Comparison of ENCODE assay signal across 12 cellular contexts in genomic region chr4:72275381-72275780, GRCh38.
DNase-seq lines count a peak whose midpoint lies in the region; ATAC-seq and TF ChIP-seq lines count a peak whose summit lies in the region.
"Had no signal": no experiment of that assay in that cellular context is flagged by ENCODE, and none has a peak within 500 bp of the region (broad histone marks: within the 10 kb centered on the region; RNA-seq: fewer than 3 reads in every experiment).

No MANE protein-coding gene starts in this region.

- H3K4me3 ChIP-seq in SJCRH30 (no peak overlapping the region), fibroblast of mammary gland (ENCODE audit: control insufficient read depth, low read depth, low read length) (no peak overlapping the region), smooth muscle cell (no peak overlapping the region)
- H3K4me3 ChIP-seq: BLaER1 treated with 17β-estradiol and CSF1 and Interleukin-3, amounts not matched to agents 10 nM and 100 nM had no signal

- 48% methylated on average over 1 of the region's 1 CpG for WGBS in smooth muscle cell (ENCODE audit: low lambda C conversion rate)

- peak overlapping the region; percentile 2 for H3K4me2 ChIP-seq in smooth muscle cell
- H3K4me2 ChIP-seq: BLaER1 treated with 17β-estradiol and CSF1 and Interleukin-3, amounts not matched to agents 10 nM and 100 nM had no signal

- no peak overlapping the region for H2AFZ ChIP-seq in smooth muscle cell (ENCODE audit: low read depth)

- no peaks in the 10 kb centered on the region for H4K20me1 ChIP-seq in smooth muscle cell (ENCODE audit: low read depth)
- H4K20me1 ChIP-seq: BLaER1 treated with 17β-estradiol and CSF1 and Interleukin-3, amounts not matched to agents 10 nM and 100 nM had no signal

- H3K4me1 ChIP-seq in SJCRH30 (peaks cover 11% of the 10 kb centered on the region), smooth muscle cell (ENCODE audit: low read depth) (no peaks in the 10 kb centered on the region)

- no peak overlapping the region for H3K9ac ChIP-seq in smooth muscle cell (ENCODE audit: low read depth)
- H3K9ac ChIP-seq: BLaER1 treated with 17β-estradiol and CSF1 and Interleukin-3, amounts not matched to agents 10 nM and 100 nM had no signal

- ATAC-seq in HG03139 (IDR thresholded peaks at IDR 0.05; ENCODE audit: unreplicated experiment) = no peak
- no peak for ATAC-seq in GM19035 (IDR thresholded peaks at IDR 0.05; ENCODE audit: unreplicated experiment)
- ATAC-seq in GM21529 (IDR thresholded peaks at IDR 0.05; ENCODE audit: unreplicated experiment) = no peak

- no peaks in the 10 kb centered on the region for H3F3A ChIP-seq in smooth muscle cell (ENCODE audit: low read depth)

- H3K27me3 ChIP-seq in SJCRH30 (no peaks in the 10 kb centered on the region), smooth muscle cell (ENCODE audit: low read depth) (no peaks in the 10 kb centered on the region)
- H3K27me3 ChIP-seq: BLaER1 treated with 17β-estradiol and CSF1 and Interleukin-3, amounts not matched to agents 10 nM and 100 nM had no signal

- no peaks in the 10 kb centered on the region for H3K79me2 ChIP-seq in smooth muscle cell (ENCODE audit: low read depth)

- H3K27ac ChIP-seq in SJCRH30 = peak overlapping the region; percentile 34
- H3K27ac ChIP-seq in smooth muscle cell (ENCODE audit: low read depth) = peak overlapping the region; percentile 29
- H3K27ac ChIP-seq: BLaER1 treated with 17β-estradiol and CSF1 and Interleukin-3, amounts not matched to agents 10 nM and 100 nM had no signal

- H3K36me3 ChIP-seq in SJCRH30 = no peaks in the 10 kb centered on the region
- H3K36me3 ChIP-seq in smooth muscle cell (ENCODE audit: low read depth) = no peaks in the 10 kb centered on the region
- H3K36me3 ChIP-seq: BLaER1 treated with 17β-estradiol and CSF1 and Interleukin-3, amounts not matched to agents 10 nM and 100 nM had no signal

- DNase-seq in GM03348 (ENCODE audit: low spot score) (peak; percentile 30), SJCRH30 (peak; percentile 9 to 29), fibroblast of mammary gland (ENCODE audit: low read depth) (peak; percentile 43), smooth muscle cell (lab: John Stamatoyannopoulos, UW; ENCODE audit: unreplicated experiment) (no peak)
- DNase-seq: 8988T; CD4-positive, alpha-beta memory T cell; DMS79; HCEC 1CT had no signal

- TF ChIP-seq CTCF in fibroblast of mammary gland (conservative IDR thresholded peaks at IDR 0.05; ENCODE audit: control insufficient read depth, insufficient read depth, low read depth, low read length) (no peak), smooth muscle cell (IDR thresholded peaks at IDR 0.05; ENCODE audit: borderline replicate concordance, insufficient read depth, poor library complexity, severe bottlenecking) (no peak)

- peaks cover 8% of the 10 kb centered on the region for H3K9me3 ChIP-seq in SJCRH30 (replicated peaks)
- H3K9me3 ChIP-seq in smooth muscle cell (replicated peaks; ENCODE audit: low read depth) = no peaks in the 10 kb centered on the region
